ENCODE assay signal across 1 cellular context in the genomic region with DNA sequence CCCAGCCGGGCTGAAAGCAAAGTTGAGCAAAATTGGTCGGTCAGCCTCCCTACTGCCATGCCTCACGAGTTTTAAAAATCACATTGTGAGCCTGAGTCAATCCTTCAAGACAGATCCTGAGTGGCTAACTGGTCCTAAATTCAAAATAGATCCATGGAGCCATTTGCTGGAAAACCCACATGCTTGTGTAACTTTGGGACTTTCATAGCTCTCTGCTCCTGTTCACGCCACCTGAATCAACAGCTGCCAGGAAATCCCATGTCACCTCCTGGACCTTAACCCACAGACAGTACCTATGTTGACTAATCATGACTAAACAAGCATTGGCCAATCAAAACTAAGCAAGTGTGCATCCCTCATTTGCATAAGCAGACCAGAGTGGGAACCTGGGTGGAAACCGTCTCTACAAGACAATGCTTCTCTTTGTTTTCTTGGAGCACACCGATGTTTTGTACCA.
TF ChIP-seq lines count a peak whose summit lies in the region.

No MANE protein-coding gene starts in this region.

TF ChIP-seq in HepG2, 621 proteins besides CTCF, POLR2A, EP300 and RAD21 (continued from another document and continues in another):
- TF ChIP-seq ZFP90 (CRISPR knock-in tag; IDR thresholded peaks at IDR 0.05; ENCODE audit: borderline replicate concordance), result no peak
- no peak for TF ChIP-seq ZNF10 (CRISPR knock-in tag; IDR thresholded peaks at IDR 0.05; ENCODE audit: borderline replicate concordance, low read depth)
- peak; percentile 45; the same call in 1 of the 2 replicates for TF ChIP-seq ATF1 (CRISPR knock-in tag; IDR thresholded peaks at IDR 0.05)
- TF ChIP-seq DNMT3B (CRISPR knock-in tag; conservative IDR thresholded peaks at IDR 0.05), result 0 out of 2 replicates have a peak, but pooled peaks have one; percentile 62
- TF ChIP-seq ZNF614 (CRISPR knock-in tag; IDR thresholded peaks at IDR 0.05; ENCODE audit: borderline replicate concordance), result no peak
- TF ChIP-seq, protein P1, sequence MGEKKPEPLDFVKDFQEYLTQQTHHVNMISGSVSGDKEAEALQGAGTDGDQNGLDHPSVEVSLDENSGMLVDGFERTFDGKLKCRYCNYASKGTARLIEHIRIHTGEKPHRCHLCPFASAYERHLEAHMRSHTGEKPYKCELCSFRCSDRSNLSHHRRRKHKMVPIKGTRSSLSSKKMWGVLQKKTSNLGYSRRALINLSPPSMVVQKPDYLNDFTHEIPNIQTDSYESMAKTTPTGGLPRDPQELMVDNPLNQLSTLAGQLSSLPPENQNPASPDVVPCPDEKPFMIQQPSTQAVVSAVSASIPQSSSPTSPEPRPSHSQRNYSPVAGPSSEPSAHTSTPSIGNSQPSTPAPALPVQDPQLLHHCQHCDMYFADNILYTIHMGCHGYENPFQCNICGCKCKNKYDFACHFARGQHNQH (CRISPR knock-in tag; IDR thresholded peaks at IDR 0.05), result peak; percentile 75; the same call in 1 of the 2 replicates
- TF ChIP-seq, protein P2, sequence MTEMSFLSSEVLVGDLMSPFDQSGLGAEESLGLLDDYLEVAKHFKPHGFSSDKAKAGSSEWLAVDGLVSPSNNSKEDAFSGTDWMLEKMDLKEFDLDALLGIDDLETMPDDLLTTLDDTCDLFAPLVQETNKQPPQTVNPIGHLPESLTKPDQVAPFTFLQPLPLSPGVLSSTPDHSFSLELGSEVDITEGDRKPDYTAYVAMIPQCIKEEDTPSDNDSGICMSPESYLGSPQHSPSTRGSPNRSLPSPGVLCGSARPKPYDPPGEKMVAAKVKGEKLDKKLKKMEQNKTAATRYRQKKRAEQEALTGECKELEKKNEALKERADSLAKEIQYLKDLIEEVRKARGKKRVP (CRISPR knock-in tag; IDR thresholded peaks at IDR 0.05), result peak in 1 of 2 experiments; percentile 48; a peak in 2 of 4 replicates
- TF ChIP-seq, protein P3, sequence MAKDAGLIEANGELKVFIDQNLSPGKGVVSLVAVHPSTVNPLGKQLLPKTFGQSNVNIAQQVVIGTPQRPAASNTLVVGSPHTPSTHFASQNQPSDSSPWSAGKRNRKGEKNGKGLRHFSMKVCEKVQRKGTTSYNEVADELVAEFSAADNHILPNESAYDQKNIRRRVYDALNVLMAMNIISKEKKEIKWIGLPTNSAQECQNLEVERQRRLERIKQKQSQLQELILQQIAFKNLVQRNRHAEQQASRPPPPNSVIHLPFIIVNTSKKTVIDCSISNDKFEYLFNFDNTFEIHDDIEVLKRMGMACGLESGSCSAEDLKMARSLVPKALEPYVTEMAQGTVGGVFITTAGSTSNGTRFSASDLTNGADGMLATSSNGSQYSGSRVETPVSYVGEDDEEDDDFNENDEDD (CRISPR knock-in tag; IDR thresholded peaks at IDR 0.05; ENCODE audit: borderline replicate concordance), result no peak
- peak; percentile 72 for TF ChIP-seq FOXK2 (IDR thresholded peaks at IDR 0.05)
- TF ChIP-seq KLF12 (CRISPR knock-in tag; IDR thresholded peaks at IDR 0.05; ENCODE audit: borderline replicate concordance), result no peak
- peak; percentile 53; the same call in 1 of the 2 replicates for TF ChIP-seq ZNF878 (CRISPR knock-in tag; IDR thresholded peaks at IDR 0.05)
- TF ChIP-seq, protein P4, sequence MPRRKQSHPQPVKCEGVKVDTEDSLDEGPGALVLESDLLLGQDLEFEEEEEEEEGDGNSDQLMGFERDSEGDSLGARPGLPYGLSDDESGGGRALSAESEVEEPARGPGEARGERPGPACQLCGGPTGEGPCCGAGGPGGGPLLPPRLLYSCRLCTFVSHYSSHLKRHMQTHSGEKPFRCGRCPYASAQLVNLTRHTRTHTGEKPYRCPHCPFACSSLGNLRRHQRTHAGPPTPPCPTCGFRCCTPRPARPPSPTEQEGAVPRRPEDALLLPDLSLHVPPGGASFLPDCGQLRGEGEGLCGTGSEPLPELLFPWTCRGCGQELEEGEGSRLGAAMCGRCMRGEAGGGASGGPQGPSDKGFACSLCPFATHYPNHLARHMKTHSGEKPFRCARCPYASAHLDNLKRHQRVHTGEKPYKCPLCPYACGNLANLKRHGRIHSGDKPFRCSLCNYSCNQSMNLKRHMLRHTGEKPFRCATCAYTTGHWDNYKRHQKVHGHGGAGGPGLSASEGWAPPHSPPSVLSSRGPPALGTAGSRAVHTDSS (CRISPR knock-in tag; conservative IDR thresholded peaks at IDR 0.05), result no peak
- TF ChIP-seq ZEB1 (IDR thresholded peaks at IDR 0.05; ENCODE audit: insufficient replicate concordance, low read depth), result peak; percentile 90
- TF ChIP-seq ZFP82 (CRISPR knock-in tag; IDR thresholded peaks at IDR 0.05; ENCODE audit: borderline replicate concordance), result no peak
- no peak for TF ChIP-seq ZNF747 (CRISPR knock-in tag; IDR thresholded peaks at IDR 0.05; ENCODE audit: borderline replicate concordance)
- TF ChIP-seq RFXAP (CRISPR knock-in tag; IDR thresholded peaks at IDR 0.05; ENCODE audit: borderline replicate concordance), result peak; percentile 67; the same call in 1 of the 2 replicates
- peak; percentile 28; the same call in 1 of the 2 replicates for TF ChIP-seq ZFP37 (CRISPR knock-in tag; IDR thresholded peaks at IDR 0.05; ENCODE audit: borderline replicate concordance)
- TF ChIP-seq HDAC6 (IDR thresholded peaks at IDR 0.05; ENCODE audit: low read depth, low read length), result no peak
- TF ChIP-seq, protein P5, sequence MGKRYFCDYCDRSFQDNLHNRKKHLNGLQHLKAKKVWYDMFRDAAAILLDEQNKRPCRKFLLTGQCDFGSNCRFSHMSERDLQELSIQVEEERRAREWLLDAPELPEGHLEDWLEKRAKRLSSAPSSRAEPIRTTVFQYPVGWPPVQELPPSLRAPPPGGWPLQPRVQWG (CRISPR knock-in tag; IDR thresholded peaks at IDR 0.05; ENCODE audit: borderline replicate concordance, low read depth), result no peak
- TF ChIP-seq, protein P6, sequence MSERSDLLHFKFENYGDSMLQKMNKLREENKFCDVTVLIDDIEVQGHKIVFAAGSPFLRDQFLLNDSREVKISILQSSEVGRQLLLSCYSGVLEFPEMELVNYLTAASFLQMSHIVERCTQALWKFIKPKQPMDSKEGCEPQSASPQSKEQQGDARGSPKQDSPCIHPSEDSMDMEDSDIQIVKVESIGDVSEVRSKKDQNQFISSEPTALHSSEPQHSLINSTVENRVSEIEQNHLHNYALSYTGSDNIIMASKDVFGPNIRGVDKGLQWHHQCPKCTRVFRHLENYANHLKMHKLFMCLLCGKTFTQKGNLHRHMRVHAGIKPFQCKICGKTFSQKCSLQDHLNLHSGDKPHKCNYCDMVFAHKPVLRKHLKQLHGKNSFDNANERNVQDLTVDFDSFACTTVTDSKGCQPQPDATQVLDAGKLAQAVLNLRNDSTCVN (CRISPR knock-in tag; IDR thresholded peaks at IDR 0.05; ENCODE audit: borderline replicate concordance), result peak; percentile 58; the same call in 1 of the 2 replicates
- TF ChIP-seq, protein P7, sequence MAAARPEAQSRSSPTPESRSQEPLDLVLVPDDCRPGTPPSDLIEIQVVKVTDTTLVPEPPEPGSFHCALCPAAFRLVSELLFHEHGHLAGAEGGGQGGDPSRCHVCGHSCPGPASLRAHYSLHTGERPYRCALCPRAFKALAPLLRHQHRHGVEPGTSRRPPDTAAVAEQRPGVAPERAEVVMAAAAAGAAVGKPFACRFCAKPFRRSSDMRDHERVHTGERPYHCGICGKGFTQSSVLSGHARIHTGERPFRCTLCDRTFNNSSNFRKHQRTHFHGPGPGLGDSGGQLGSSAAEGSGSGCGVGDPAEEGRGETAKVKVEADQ (CRISPR knock-in tag; IDR thresholded peaks at IDR 0.05; ENCODE audit: borderline replicate concordance), result peak; percentile 66; the same call in 1 of the 2 replicates
- no peak for TF ChIP-seq ZNF256 (CRISPR knock-in tag; conservative IDR thresholded peaks at IDR 0.05)
- TF ChIP-seq, protein P8, sequence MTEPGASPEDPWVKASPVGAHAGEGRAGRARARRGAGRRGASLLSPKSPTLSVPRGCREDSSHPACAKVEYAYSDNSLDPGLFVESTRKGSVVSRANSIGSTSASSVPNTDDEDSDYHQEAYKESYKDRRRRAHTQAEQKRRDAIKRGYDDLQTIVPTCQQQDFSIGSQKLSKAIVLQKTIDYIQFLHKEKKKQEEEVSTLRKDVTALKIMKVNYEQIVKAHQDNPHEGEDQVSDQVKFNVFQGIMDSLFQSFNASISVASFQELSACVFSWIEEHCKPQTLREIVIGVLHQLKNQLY (CRISPR knock-in tag; IDR thresholded peaks at IDR 0.05), result peak; percentile 86
- TF ChIP-seq NCOA5 (CRISPR knock-in tag; IDR thresholded peaks at IDR 0.05), result no peak
- no peak for TF ChIP-seq FOSL1 (CRISPR knock-in tag; IDR thresholded peaks at IDR 0.05; ENCODE audit: borderline replicate concordance)
- TF ChIP-seq TAF1 (CRISPR knock-in tag; IDR thresholded peaks at IDR 0.05), result peak; percentile 32; the same call in 1 of the 2 replicates
- no peak for TF ChIP-seq MAF1 (CRISPR knock-in tag; IDR thresholded peaks at IDR 0.05; ENCODE audit: borderline replicate concordance)
- TF ChIP-seq KAT7 (CRISPR knock-in tag; IDR thresholded peaks at IDR 0.05; ENCODE audit: borderline replicate concordance), result no peak; the same call in 1 of the 2 replicates
- TF ChIP-seq ZNF816 (CRISPR knock-in tag; IDR thresholded peaks at IDR 0.05; ENCODE audit: borderline replicate concordance), result no peak
- TF ChIP-seq ZNF891 (CRISPR knock-in tag; IDR thresholded peaks at IDR 0.05), result no peak
- TF ChIP-seq TEAD3 (CRISPR knock-in tag; optimal IDR thresholded peaks at IDR 0.05; ENCODE audit: borderline replicate concordance), result peak; percentile 71
- 0 out of 2 replicates have a peak, but pooled peaks have one; percentile 44 for TF ChIP-seq SMYD3 (CRISPR knock-in tag; IDR thresholded peaks at IDR 0.05)
- no peak for TF ChIP-seq NFE2L2 (IDR thresholded peaks at IDR 0.05; ENCODE audit: low read length)
- TF ChIP-seq TEAD2 (CRISPR knock-in tag; IDR thresholded peaks at IDR 0.05), result no peak
- TF ChIP-seq ZNF205 (CRISPR knock-in tag; IDR thresholded peaks at IDR 0.05), result no peak
- TF ChIP-seq NAIF1 (CRISPR knock-in tag; IDR thresholded peaks at IDR 0.05; ENCODE audit: borderline replicate concordance), result no peak
- TF ChIP-seq ZNF260 (CRISPR knock-in tag; IDR thresholded peaks at IDR 0.05; ENCODE audit: borderline replicate concordance, low read depth), result no peak
- TF ChIP-seq TGIF2 (CRISPR knock-in tag; IDR thresholded peaks at IDR 0.05), result peak; percentile 88; the same call in 1 of the 2 replicates
- TF ChIP-seq ATM (IDR thresholded peaks at IDR 0.05; ENCODE audit: borderline replicate concordance), result peak; percentile 83; the same call in 1 of the 2 replicates
- TF ChIP-seq ZSCAN9 (CRISPR knock-in tag; IDR thresholded peaks at IDR 0.05; ENCODE audit: borderline replicate concordance), result peak; percentile 51; the same call in 1 of the 2 replicates
- TF ChIP-seq, protein P9, sequence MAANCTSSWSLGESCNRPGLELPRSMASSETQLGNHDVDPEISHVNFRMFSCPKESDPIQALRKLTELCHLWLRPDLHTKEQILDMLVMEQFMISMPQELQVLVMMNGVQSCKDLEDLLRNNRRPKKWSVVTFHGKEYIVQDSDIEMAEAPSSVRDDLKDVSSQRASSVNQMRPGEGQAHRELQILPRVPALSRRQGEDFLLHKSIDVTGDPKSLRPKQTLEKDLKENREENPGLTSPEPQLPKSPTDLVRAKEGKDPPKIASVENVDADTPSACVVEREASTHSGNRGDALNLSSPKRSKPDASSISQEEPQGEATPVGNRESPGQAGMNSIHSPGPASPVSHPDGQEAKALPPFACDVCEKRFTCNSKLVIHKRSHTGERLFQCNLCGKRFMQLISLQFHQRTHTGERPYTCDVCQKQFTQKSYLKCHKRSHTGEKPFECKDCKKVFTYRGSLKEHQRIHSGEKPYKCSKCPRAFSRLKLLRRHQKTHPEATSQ (CRISPR knock-in tag; IDR thresholded peaks at IDR 0.05; ENCODE audit: borderline replicate concordance), result peak; percentile 49; the same call in 1 of the 2 replicates
- no peak for TF ChIP-seq CCAR2 (optimal IDR thresholded peaks at IDR 0.05; ENCODE audit: low read depth, low read length)
- peak; percentile 25; the same call in 1 of the 2 replicates for TF ChIP-seq SPEN (CRISPR knock-in tag; IDR thresholded peaks at IDR 0.05; ENCODE audit: low read depth)
- TF ChIP-seq, protein P10, sequence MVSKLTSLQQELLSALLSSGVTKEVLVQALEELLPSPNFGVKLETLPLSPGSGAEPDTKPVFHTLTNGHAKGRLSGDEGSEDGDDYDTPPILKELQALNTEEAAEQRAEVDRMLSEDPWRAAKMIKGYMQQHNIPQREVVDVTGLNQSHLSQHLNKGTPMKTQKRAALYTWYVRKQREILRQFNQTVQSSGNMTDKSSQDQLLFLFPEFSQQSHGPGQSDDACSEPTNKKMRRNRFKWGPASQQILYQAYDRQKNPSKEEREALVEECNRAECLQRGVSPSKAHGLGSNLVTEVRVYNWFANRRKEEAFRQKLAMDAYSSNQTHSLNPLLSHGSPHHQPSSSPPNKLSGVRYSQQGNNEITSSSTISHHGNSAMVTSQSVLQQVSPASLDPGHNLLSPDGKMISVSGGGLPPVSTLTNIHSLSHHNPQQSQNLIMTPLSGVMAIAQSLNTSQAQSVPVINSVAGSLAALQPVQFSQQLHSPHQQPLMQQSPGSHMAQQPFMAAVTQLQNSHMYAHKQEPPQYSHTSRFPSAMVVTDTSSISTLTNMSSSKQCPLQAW (CRISPR knock-in tag; IDR thresholded peaks at IDR 0.05), result no peak; the same call in 1 of the 2 replicates
- TF ChIP-seq, protein P11, sequence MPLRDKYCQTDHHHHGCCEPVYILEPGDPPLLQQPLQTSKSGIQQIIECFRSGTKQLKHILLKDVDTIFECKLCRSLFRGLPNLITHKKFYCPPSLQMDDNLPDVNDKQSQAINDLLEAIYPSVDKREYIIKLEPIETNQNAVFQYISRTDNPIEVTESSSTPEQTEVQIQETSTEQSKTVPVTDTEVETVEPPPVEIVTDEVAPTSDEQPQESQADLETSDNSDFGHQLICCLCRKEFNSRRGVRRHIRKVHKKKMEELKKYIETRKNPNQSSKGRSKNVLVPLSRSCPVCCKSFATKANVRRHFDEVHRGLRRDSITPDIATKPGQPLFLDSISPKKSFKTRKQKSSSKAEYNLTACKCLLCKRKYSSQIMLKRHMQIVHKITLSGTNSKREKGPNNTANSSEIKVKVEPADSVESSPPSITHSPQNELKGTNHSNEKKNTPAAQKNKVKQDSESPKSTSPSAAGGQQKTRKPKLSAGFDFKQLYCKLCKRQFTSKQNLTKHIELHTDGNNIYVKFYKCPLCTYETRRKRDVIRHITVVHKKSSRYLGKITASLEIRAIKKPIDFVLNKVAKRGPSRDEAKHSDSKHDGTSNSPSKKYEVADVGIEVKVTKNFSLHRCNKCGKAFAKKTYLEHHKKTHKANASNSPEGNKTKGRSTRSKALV (CRISPR knock-in tag; IDR thresholded peaks at IDR 0.05), result 0 out of 2 replicates have a peak, but pooled peaks have one; percentile 10
- no peak for TF ChIP-seq ZNF724P (CRISPR knock-in tag; IDR thresholded peaks at IDR 0.05; ENCODE audit: borderline replicate concordance)
- TF ChIP-seq, protein P12, sequence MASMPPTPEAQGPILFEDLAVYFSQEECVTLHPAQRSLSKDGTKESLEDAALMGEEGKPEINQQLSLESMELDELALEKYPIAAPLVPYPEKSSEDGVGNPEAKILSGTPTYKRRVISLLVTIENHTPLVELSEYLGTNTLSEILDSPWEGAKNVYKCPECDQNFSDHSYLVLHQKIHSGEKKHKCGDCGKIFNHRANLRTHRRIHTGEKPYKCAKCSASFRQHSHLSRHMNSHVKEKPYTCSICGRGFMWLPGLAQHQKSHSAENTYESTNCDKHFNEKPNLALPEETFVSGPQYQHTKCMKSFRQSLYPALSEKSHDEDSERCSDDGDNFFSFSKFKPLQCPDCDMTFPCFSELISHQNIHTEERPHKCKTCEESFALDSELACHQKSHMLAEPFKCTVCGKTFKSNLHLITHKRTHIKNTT (CRISPR knock-in tag; IDR thresholded peaks at IDR 0.05), result no peak
- no peak for TF ChIP-seq ZSCAN21 (CRISPR knock-in tag; IDR thresholded peaks at IDR 0.05; ENCODE audit: borderline replicate concordance)
- no peak; the same call in 1 of the 2 replicates for TF ChIP-seq ZNF788 (CRISPR knock-in tag; IDR thresholded peaks at IDR 0.05; ENCODE audit: borderline replicate concordance)
- TF ChIP-seq KLF16 (CRISPR knock-in tag; IDR thresholded peaks at IDR 0.05), result peak in 1 of 2 experiments; percentile 18; a peak in 1 of 4 replicates
- no peak for TF ChIP-seq GTF2F1 (IDR thresholded peaks at IDR 0.05; ENCODE audit: low read length)
